8 cellular contexts compared by ENCODE assay signal in the genomic region with DNA sequence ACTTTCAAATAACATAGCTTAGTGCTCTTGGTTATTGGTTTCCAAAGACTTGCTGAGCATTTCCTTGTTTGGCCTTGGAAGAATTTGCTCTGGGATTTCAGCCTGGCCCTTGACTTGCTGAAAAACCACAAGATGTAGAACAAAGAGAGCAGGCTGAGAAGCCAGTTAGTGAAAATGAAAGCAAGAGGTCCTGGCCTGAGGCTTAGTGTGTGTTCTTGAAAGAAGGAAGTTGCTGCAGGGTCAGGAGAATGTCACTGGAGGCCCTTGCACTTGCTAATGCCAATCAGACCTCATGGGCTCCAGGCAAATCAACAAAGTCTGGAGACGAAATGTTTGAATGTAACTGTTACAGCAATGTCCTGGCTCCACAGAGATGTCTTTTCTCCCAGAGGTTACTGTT.
A peak's percentile ranks its signal among the peaks of the same experiment; 100 is the strongest.
DNase-seq lines count a peak whose midpoint lies in the region; ATAC-seq and TF ChIP-seq lines count a peak whose summit lies in the region.

No MANE protein-coding gene starts in this region.

- 0% methylated on average over 1 of the region's 1 CpG for WGBS in esophagus muscularis mucosa

- peak; percentile 99 for ATAC-seq in GM19043 (IDR thresholded peaks at IDR 0.05; ENCODE audit: low read depth, unreplicated experiment)
- peak; percentile 100 for ATAC-seq in HG03103 (IDR thresholded peaks at IDR 0.05; ENCODE audit: low read depth, unreplicated experiment)
- ATAC-seq in naive B cell (ENCODE audit: low read depth in 2 of 2) = peak; percentile 88 to 89

- no peaks in the 10 kb centered on the region for H3K9me3 ChIP-seq in esophagus muscularis mucosa

- H3K27me3 Mint-ChIP-seq in naive B cell = no peaks in the 10 kb centered on the region

- TF ChIP-seq POLR2A in esophagus muscularis mucosa (IDR thresholded peaks at IDR 0.05; ENCODE audit: low read depth) = no peak

- no peak for TF ChIP-seq CTCF in esophagus muscularis mucosa (IDR thresholded peaks at IDR 0.05)

- H3K9me3 Mint-ChIP-seq in naive B cell = no peaks in the 10 kb centered on the region

- peaks cover 65 to 98% (median 90%) of the 10 kb centered on the region in 4 donors for H3K4me1 ChIP-seq in esophagus muscularis mucosa

- no peaks in the 10 kb centered on the region for H3K36me3 ChIP-seq in esophagus muscularis mucosa

- H3K4me1 Mint-ChIP-seq in naive B cell = peaks cover 7 to 9% (median 8%) of the 10 kb centered on the region in 3 donors

- H3K27ac Mint-ChIP-seq in naive B cell = peak overlapping the region in 3 of 6 donors; percentile 11 to 59 (median 50)

- H3K27me3 ChIP-seq in esophagus muscularis mucosa = no peaks in the 10 kb centered on the region

- H3K4me3 Mint-ChIP-seq in naive B cell = peak overlapping the region in 2 of 8 donors; percentile 7 to 20

- H3K27ac ChIP-seq in esophagus muscularis mucosa (replicated peaks in 1 of 4) = peak overlapping the region; percentile 79 to 88 (median 84)

- peak overlapping the region; percentile 1 to 26 (median 14) for H3K4me3 ChIP-seq in esophagus muscularis mucosa

- intact Hi-C loops in esophagus muscularis mucosa (cut with DNase I) = loop anchor here (2.0 kb wide), 2 partner anchors 77 to 197 kb away; no protein-coding TSS in a partner anchor

- TF ChIP-seq EP300 in esophagus muscularis mucosa (IDR thresholded peaks at IDR 0.05) = no peak

- H3K36me3 Mint-ChIP-seq in naive B cell = no peaks in the 10 kb centered on the region

- DNase-seq in AG20443 (ENCODE audit: low spot score) = peak; percentile 62
- peak; percentile 95 for DNase-seq in SIG-M5 treated with dmso at 0.1 percent for 504 hours (lab: John Stamatoyannopoulos, UW; ENCODE audit: unreplicated experiment)
- peak; percentile 92 for DNase-seq in esophagus muscularis mucosa (ENCODE audit: extremely low spot score)
- peak; percentile 17 for DNase-seq in naive B cell
- no peak for DNase-seq in SHP77 treated with DMSO at 0.1 percent for 48 hours (lab: John Stamatoyannopoulos, UW)
- DNase-seq in NCI-H446 treated with DMSO at 0.1 percent for 48 hours (lab: John Stamatoyannopoulos, UW) = no peak

Comparison
In these comparisons a context has a peak if more than half of its experiments do, and no peak if none do; other contexts are left out.
1. DNase-seq: peak in AG20443 (single experiment), SIG-M5 treated with dmso at 0.1 percent for 504 hours (single experiment), esophagus muscularis mucosa (single experiment) and naive B cell (single experiment); none in SHP77 treated with DMSO at 0.1 percent for 48 hours (single experiment) and NCI-H446 treated with DMSO at 0.1 percent for 48 hours (single experiment).
2. Peak in every context shown above with its lines, with median percentiles within 50 percentile points of each other: ATAC-seq.